In genomic region chr3:143024351-143024960, GRCh38 we compare ENCODE assay signal across 23 cellular contexts.
"Had no signal": no experiment of that assay in that cellular context is flagged by ENCODE, and none has a peak within 500 bp of the region (broad histone marks: within the 10 kb centered on the region; RNA-seq: fewer than 3 reads in every experiment).

No MANE protein-coding gene starts in this region.

- DNase-seq: activated CD4-positive, alpha-beta T cell treated with anti-CD3 and anti-CD28 coated beads for 4 hours; activated CD4-positive, alpha-beta T cell treated with anti-CD3 and anti-CD28 coated beads, Interleukin-2, amount 50 U/mL, for 48 hours; activated CD8-positive, alpha-beta memory T cell treated with anti-CD3 and anti-CD28 coated beads for 24 hours; activated gamma-delta T cell; activated naive CD4-positive, alpha-beta T cell treated with anti-CD3 and anti-CD28 coated beads, Interleukin-2, amount 10 ng/mL, durations not matched to agents 7 days and 5 days; activated naive CD8-positive, alpha-beta T cell treated with anti-CD3 and anti-CD28 coated beads, Interleukin-2, amount 10 ng/mL, durations not matched to agents 7 days and 5 days; activated T-cell treated with anti-CD3 and anti-CD28 coated beads, Interleukin-2, amount 50 U/mL, for 1 hour; brain microvascular endothelial cell; central memory CD4-positive, alpha-beta T cell; foreskin keratinocyte; heart right ventricle; left ventricle myocardium inferior; psoas muscle; stimulated activated CD4-positive, alpha-beta T cell treated with anti-CD3 and anti-CD28 coated beads, Interleukin-1b, Interleukin-23, amount 100 ng/mL, for 48 hours; stimulated activated naive B cell treated with anti-CD40 and anti-IgM and Interleukin-4, amounts not matched to agents 10 μg/mL and 1 μg/mL and 100 μg/mL, for 72 hours; T-cell; tibial artery; upper lobe of right lung had no signal

- H3K27me3 ChIP-seq: ascending aorta, brain microvascular endothelial cell, esophagus muscularis mucosa, foreskin keratinocyte, heart right ventricle, right atrium auricular region, suprapubic skin, tibial artery, upper lobe of right lung had no signal

- H3K9me3 ChIP-seq: ascending aorta, esophagus muscularis mucosa, heart right ventricle, left ventricle myocardium inferior, psoas muscle, right atrium auricular region, suprapubic skin, tibial artery, upper lobe of right lung had no signal

- H3K4me3 ChIP-seq: ascending aorta, esophagus muscularis mucosa, heart right ventricle, left ventricle myocardium inferior, psoas muscle, right atrium auricular region, smooth muscle cell, suprapubic skin, tibial artery, upper lobe of right lung had no signal

- H3K4me2 ChIP-seq: smooth muscle cell had no signal

- H3K4me1 ChIP-seq: ascending aorta, esophagus muscularis mucosa, foreskin keratinocyte, heart right ventricle, psoas muscle, right atrium auricular region, suprapubic skin, tibial artery, upper lobe of right lung had no signal

- H3K27ac ChIP-seq: ascending aorta, brain microvascular endothelial cell, esophagus muscularis mucosa, foreskin keratinocyte, heart right ventricle, left ventricle myocardium inferior, psoas muscle, right atrium auricular region, suprapubic skin, tibial artery, upper lobe of right lung had no signal
